Comparison of ENCODE assay signal across 15 cellular contexts in genomic region chr1:245131026-245131393, GRCh38.
"Had no signal": no experiment of that assay in that cellular context is flagged by ENCODE, and none has a peak within 500 bp of the region (broad histone marks: within the 10 kb centered on the region; RNA-seq: fewer than 3 reads in every experiment).

No MANE protein-coding gene starts in this region.

- H3K27ac ChIP-seq: body of pancreas, coronary artery, neutrophil, thoracic aorta had no signal

- H3K9me3 Mint-ChIP-seq: activated CD4-positive, alpha-beta T cell treated with anti-CD3 and anti-CD28 coated beads, Interleukin-2, amount 10 ng/mL, durations not matched to agents 24 days and 14 days; activated naive CD8-positive, alpha-beta T cell treated with anti-CD3 and anti-CD28 coated beads for 36 hours had no signal

- H3K36me3 Mint-ChIP-seq: activated naive CD8-positive, alpha-beta T cell treated with anti-CD3 and anti-CD28 coated beads for 36 hours; naive B cell; stimulated activated effector memory CD8-positive, alpha-beta T cell treated with anti-CD3 and anti-CD28 coated beads, Interleukin-12 subunit alpha, Interleukin-12 subunit beta, amount 100 ng/mL, for 72 hours had no signal

- H3K4me1 ChIP-seq: body of pancreas had no signal

- H3K4me1 Mint-ChIP-seq: activated CD4-positive, alpha-beta T cell treated with anti-CD3 and anti-CD28 coated beads, Interleukin-2, amount 10 ng/mL, durations not matched to agents 24 days and 14 days; activated naive CD8-positive, alpha-beta T cell treated with anti-CD3 and anti-CD28 coated beads for 36 hours; naive B cell had no signal

- H3K36me3 ChIP-seq: neutrophil, thoracic aorta had no signal

- ATAC-seq: activated CD8-positive, alpha-beta T cell treated with anti-CD3 and anti-CD28 coated beads, Interleukin-2, amount 10 ng/mL, durations not matched to agents 7 days and 5 days; activated T-cell treated with anti-CD3 and anti-CD28 coated beads, Interleukin-2, amount 50 U/mL, for 72 hours; body of pancreas; stimulated activated effector memory CD8-positive, alpha-beta T cell treated with anti-CD3 and anti-CD28 coated beads, Interleukin-12 subunit alpha, Interleukin-12 subunit beta, amount 100 ng/mL, for 72 hours had no signal

- H3K4me3 ChIP-seq: body of pancreas, coronary artery, thoracic aorta had no signal

- H3K9me3 ChIP-seq: body of pancreas, neutrophil, thoracic aorta had no signal

- H3K27me3 ChIP-seq: body of pancreas had no signal

- H3K27ac Mint-ChIP-seq: activated CD4-positive, alpha-beta T cell treated with anti-CD3 and anti-CD28 coated beads, Interleukin-2, amount 10 ng/mL, durations not matched to agents 24 days and 14 days; activated CD8-positive, alpha-beta T cell treated with anti-CD3 and anti-CD28 coated beads, Interleukin-2, amount 10 ng/mL, durations not matched to agents 7 days and 5 days; activated naive CD8-positive, alpha-beta T cell treated with anti-CD3 and anti-CD28 coated beads for 36 hours; activated T-cell treated with anti-CD3 and anti-CD28 coated beads, Interleukin-2, amount 50 U/mL, for 72 hours; stimulated activated effector memory CD8-positive, alpha-beta T cell treated with anti-CD3 and anti-CD28 coated beads, Interleukin-12 subunit alpha, Interleukin-12 subunit beta, amount 100 ng/mL, for 72 hours had no signal

- H3K4me3 Mint-ChIP-seq: activated CD4-positive, alpha-beta T cell treated with anti-CD3 and anti-CD28 coated beads, Interleukin-2, amount 10 ng/mL, durations not matched to agents 24 days and 14 days; activated CD8-positive, alpha-beta T cell treated with anti-CD3 and anti-CD28 coated beads, Interleukin-2, amount 10 ng/mL, durations not matched to agents 7 days and 5 days; activated naive CD8-positive, alpha-beta T cell treated with anti-CD3 and anti-CD28 coated beads for 36 hours; activated T-cell treated with anti-CD3 and anti-CD28 coated beads, Interleukin-2, amount 50 U/mL, for 72 hours; naive B cell; stimulated activated effector memory CD8-positive, alpha-beta T cell treated with anti-CD3 and anti-CD28 coated beads, Interleukin-12 subunit alpha, Interleukin-12 subunit beta, amount 100 ng/mL, for 72 hours had no signal

- DNase-seq: activated CD4-positive, alpha-beta T cell treated with anti-CD3 and anti-CD28 coated beads, Interleukin-2, amount 10 ng/mL, durations not matched to agents 24 days and 14 days; activated CD4-positive, CD25-positive, alpha-beta regulatory T cell; activated CD8-positive, alpha-beta memory T cell treated with anti-CD3 and anti-CD28 coated beads, Interleukin-2, amount 50 U/mL, for 4 hours; activated CD8-positive, alpha-beta T cell treated with anti-CD3 and anti-CD28 coated beads, Interleukin-2, amount 10 ng/mL, durations not matched to agents 7 days and 5 days; activated naive CD8-positive, alpha-beta T cell treated with anti-CD3 and anti-CD28 coated beads for 36 hours; activated T-cell treated with anti-CD3 and anti-CD28 coated beads, Interleukin-2, amount 50 U/mL, for 72 hours; amygdala; body of pancreas; central memory CD4-positive, alpha-beta T cell; left cardiac atrium; naive B cell had no signal
